In genomic region chr6:11042750-11043551, GRCh38 we compare ENCODE assay signal across 8 cellular contexts. TPM values are rescaled to one million over a fixed set of nuclear protein-coding genes. Genes with fewer than 3 reads are reported as not detected.
DNase-seq lines count a peak whose midpoint lies in the region; ATAC-seq and TF ChIP-seq lines count a peak whose summit lies in the region.

No MANE protein-coding gene starts in this region.

- H2AFZ ChIP-seq in GM23338: peak overlapping the region; percentile 92

- peak overlapping the region; percentile 84 for H3K4me2 ChIP-seq in GM23338

- H3K36me3 Mint-ChIP-seq in GM23338 (ENCODE audit: low read depth): no peaks in the 10 kb centered on the region; the same call in 1 of the 3 replicates
- peaks cover 3% of the 10 kb centered on the region for H3K36me3 Mint-ChIP-seq in T-helper 2 cell treated with Interferon-gamma antibody and Interleukin-4, amounts not matched to agents 5 μg/mL and 100 μg/mL, for 36 hours (ENCODE audit: low read depth)
- H3K36me3 Mint-ChIP-seq in glutamatergic neuron (ENCODE audit: unreplicated experiment): no peaks in the 10 kb centered on the region

- H3K27me3 ChIP-seq in A673 (replicated peaks; ENCODE audit: insufficient read depth, low read depth, low read length, poor library complexity): peaks cover 2% of the 10 kb centered on the region
- H3K27me3 ChIP-seq in GM23338 (ENCODE audit: insufficient read depth): peaks cover 60% of the 10 kb centered on the region
- peaks cover 5 to 98% (median 85%) of the 10 kb centered on the region in 7 donors for H3K27me3 ChIP-seq in spleen (replicated peaks in 1 of 7)

- H3K36me3 ChIP-seq in A673 (ENCODE audit: insufficient read depth, low read length, poor library complexity, severe bottlenecking) (no peaks in the 10 kb centered on the region), GM23338 (ENCODE audit: insufficient read depth) (no peaks in the 10 kb centered on the region), spleen (no peaks in the 10 kb centered on the region)

- H3K9me2 ChIP-seq in GM23338 (ENCODE audit: insufficient read depth): no peaks in the 10 kb centered on the region

- intact Hi-C loops in A673 (cut with micrococcal nuclease; ENCODE audit: unreplicated experiment) (no loop called here), spleen (cut with DNase I; ENCODE audit: low total_unique reads) (no loop called here)

- ATAC-seq in GM23338 (no peak), HG02610 (IDR thresholded peaks at IDR 0.05; ENCODE audit: unreplicated experiment) (no peak), GM21526 (IDR thresholded peaks at IDR 0.05; ENCODE audit: low FRiP score, unreplicated experiment) (no peak)

- H3K9me3 ChIP-seq in A673 (ENCODE audit: low read depth, low read length, poor library complexity, severe bottlenecking) (no peaks in the 10 kb centered on the region), spleen (peaks cover 0 to 4% (median 0%) of the 10 kb centered on the region in 8 donors)

- CTCF ChIA-PET in A673 (lab: Charles Lee): interaction anchor here (0.6 kb wide), 1 partner anchor 14 kb away, joined by 7 read pairs; no protein-coding TSS in a partner anchor

- POLR2A ChIA-PET in A673 (lab: Charles Lee; ENCODE audit: low non-redundant PET): no interaction called here

- H3K27me3 Mint-ChIP-seq in GM23338 (ENCODE audit: insufficient read depth, low read depth, poor library complexity) (peaks cover 27% of the 10 kb centered on the region), glutamatergic neuron (ENCODE audit: unreplicated experiment) (peaks cover 14% of the 10 kb centered on the region)
- H3K27me3 Mint-ChIP-seq in T-helper 2 cell treated with Interferon-gamma antibody and Interleukin-4, amounts not matched to agents 5 μg/mL and 100 μg/mL, for 36 hours (ENCODE audit: low read depth): peaks cover 68% of the 10 kb centered on the region

- TF ChIP-seq CTCF in A673 (conservative IDR thresholded peaks at IDR 0.05; ENCODE audit: low read depth, low read length) (no peak), GM23338 (conservative IDR thresholded peaks at IDR 0.05; ENCODE audit: low read depth in 2 of 2) (no peak), glutamatergic neuron (IDR thresholded peaks at IDR 0.05; ENCODE audit: partially characterized antibody, unreplicated experiment) (no peak), spleen (IDR thresholded peaks at IDR 0.05 in 8 of 11, conservative IDR thresholded peaks at IDR 0.05 in 3 of 11) (no peak)

- 0 out of 2 replicates have a peak, but pooled peaks cover 5% of the 10 kb centered on the region for H3F3A ChIP-seq in GM23338 (replicated peaks; ENCODE audit: low read depth)

- no peaks in the 10 kb centered on the region for H4K20me1 ChIP-seq in GM23338 (replicated peaks; ENCODE audit: insufficient read depth)

- WGBS in spleen, 5 donors: 16 to 34% (median 20%) methylated on average over 10 to 17 of the region's 17 CpGs

- TSS peak; percentile 29 for BruUV-seq in A673 (replicated peaks; lab: Mats Ljungman, UMichigan)

- H3K4me3 Mint-ChIP-seq in GM23338: peak overlapping the region; percentile 79
- H3K4me3 Mint-ChIP-seq in T-helper 2 cell treated with Interferon-gamma antibody and Interleukin-4, amounts not matched to agents 5 μg/mL and 100 μg/mL, for 36 hours: peak overlapping the region; percentile 68
- H3K4me3 Mint-ChIP-seq in glutamatergic neuron (ENCODE audit: unreplicated experiment): peak overlapping the region; percentile 95

- H3K27ac ChIP-seq in A673 (ENCODE audit: low read depth, low read length, poor library complexity, severe bottlenecking) (peak overlapping the region; percentile 58), GM23338 (ENCODE audit: low read depth) (no peak overlapping the region), spleen (no peak overlapping the region)

- no peak for TF ChIP-seq POLR2A in spleen (IDR thresholded peaks at IDR 0.05)

- H3K79me2 ChIP-seq in GM23338 (replicated peaks; ENCODE audit: insufficient read depth): no peaks in the 10 kb centered on the region

- H3K4me3 ChIP-seq in A673 (ENCODE audit: low read depth, low read length, poor library complexity, severe bottlenecking) (peak overlapping the region; percentile 82), GM23338 (peak overlapping the region; percentile 70), spleen (peak overlapping the region in 7 of 8 donors; percentile 38 to 74 (median 54))

- DNase-seq in A673 (ENCODE audit: low spot score) (peak; percentile 51), GM23338 (ENCODE audit: low spot score) (peak; percentile 29), glutamatergic neuron (no peak), spleen (no peak)
- no peak for DNase-seq in T-helper 2 cell treated with Interferon-gamma antibody and Interleukin-4, amounts not matched to agents 5 μg/mL and 100 μg/mL, for 36 hours (ENCODE audit: low spot score)
- DNase-seq in activated CD4-positive, alpha-beta T cell treated with anti-CD3 and anti-CD28 coated beads, Interleukin-2, amount 50 U/mL, for 4 hours: no peak

- no peak overlapping the region for H3K27ac Mint-ChIP-seq in GM23338
- H3K27ac Mint-ChIP-seq in T-helper 2 cell treated with Interferon-gamma antibody and Interleukin-4, amounts not matched to agents 5 μg/mL and 100 μg/mL, for 36 hours: peak overlapping the region; percentile 4
- peak overlapping the region; percentile 96 for H3K27ac Mint-ChIP-seq in glutamatergic neuron (ENCODE audit: unreplicated experiment)

- H3K4me1 ChIP-seq in A673 (ENCODE audit: insufficient read depth, low read length, poor library complexity, severe bottlenecking): peaks cover 9% of the 10 kb centered on the region
- H3K4me1 ChIP-seq in GM23338 (ENCODE audit: insufficient read depth): peaks cover 11% of the 10 kb centered on the region
- peaks cover 4 to 25% (median 11%) of the 10 kb centered on the region in 6 donors for H3K4me1 ChIP-seq in spleen

- H3K9me3 Mint-ChIP-seq in GM23338 (no peaks in the 10 kb centered on the region; the same call in 2 of the 3 replicates), glutamatergic neuron (ENCODE audit: unreplicated experiment) (peaks cover 18% of the 10 kb centered on the region)
- H3K9me3 Mint-ChIP-seq in T-helper 2 cell treated with Interferon-gamma antibody and Interleukin-4, amounts not matched to agents 5 μg/mL and 100 μg/mL, for 36 hours: no peaks in the 10 kb centered on the region

- H3K4me1 Mint-ChIP-seq in GM23338 (peaks cover 16% of the 10 kb centered on the region), glutamatergic neuron (ENCODE audit: low read depth, unreplicated experiment) (peaks cover 21% of the 10 kb centered on the region)
- H3K4me1 Mint-ChIP-seq in T-helper 2 cell treated with Interferon-gamma antibody and Interleukin-4, amounts not matched to agents 5 μg/mL and 100 μg/mL, for 36 hours (ENCODE audit: low read depth): peaks cover 7% of the 10 kb centered on the region

TF ChIP-seq in GM23338, 12 proteins besides CTCF, POLR2A, EP300 and RAD21:
- peak; percentile 62 for TF ChIP-seq EZH2 (IDR thresholded peaks at IDR 0.05; ENCODE audit: low read depth, unreplicated experiment)
- TF ChIP-seq JUNB (IDR thresholded peaks at IDR 0.05; ENCODE audit: unreplicated experiment): no peak
- no peak for TF ChIP-seq CREB1 (CRISPR knock-in tag; IDR thresholded peaks at IDR 0.05; ENCODE audit: low read depth)
- no peak for TF ChIP-seq EZH2phosphoT487 (IDR thresholded peaks at IDR 0.05; ENCODE audit: unreplicated experiment)

RNA-seq across cellular contexts. Expression of gene ELOVL2, which starts 1.2 kb away (rescaled TPM):
- total RNA-seq in A673 (2021): 12.7 and 14.1 TPM in 2 replicates
- 1.6 and 1.7 TPM in 2 replicates for total RNA-seq in GM23338 (2014; rRNA removed; shearing (Covaris generic))
- 1.2 TPM in 2 replicates for polyA plus RNA-seq in GM23338 (2016; fragmentation: Nextera tagmentation; extraction: Ambion mirVana)
- 10.6 TPM for total RNA-seq in glutamatergic neuron (ENCODE audit: unreplicated experiment)
- not detected for total RNA-seq in spleen
- under 1 TPM; 0.03 to 0.08 (median 0.04) TPM for polyA plus RNA-seq in spleen

RNA-seq across cellular contexts. Expression of gene SMIM13, which starts 50.7 kb away (rescaled TPM):
- 16.8 and 18.9 TPM in 2 replicates for total RNA-seq in A673 (2021)
- 11.1 and 12.7 TPM in 2 replicates for total RNA-seq in GM23338 (2014; rRNA removed; shearing (Covaris generic))
- polyA plus RNA-seq in GM23338 (2016; fragmentation: Nextera tagmentation; extraction: Ambion mirVana): 7.2 and 7.3 TPM in 2 replicates
- total RNA-seq in glutamatergic neuron (ENCODE audit: unreplicated experiment): 10.6 TPM
- 1 to 10 TPM; 5.0 to 8.3 (median 6.2) TPM for total RNA-seq in spleen
- 1 to 10 TPM; 1.5 to 3.2 (median 1.9) TPM for polyA plus RNA-seq in spleen

Comparison
In these comparisons a context has a peak if more than half of its experiments do, and no peak if none do; other contexts are left out.
1. DNase-seq: peak in A673 (single experiment) and GM23338 (single experiment); none in T-helper 2 cell treated with Interferon-gamma antibody and Interleukin-4, amounts not matched to agents 5 μg/mL and 100 μg/mL, for 36 hours (single experiment), glutamatergic neuron (single experiment), spleen (single experiment) and activated CD4-positive, alpha-beta T cell treated with anti-CD3 and anti-CD28 coated beads, Interleukin-2, amount 50 U/mL, for 4 hours (0 of 2).
2. Peak in every context shown above with its lines, with median percentiles within 50 percentile points of each other: H3K4me3 ChIP-seq and H3K4me3 Mint-ChIP-seq.